Comparison of ENCODE assay signal across 16 cellular contexts in the genomic region with DNA sequence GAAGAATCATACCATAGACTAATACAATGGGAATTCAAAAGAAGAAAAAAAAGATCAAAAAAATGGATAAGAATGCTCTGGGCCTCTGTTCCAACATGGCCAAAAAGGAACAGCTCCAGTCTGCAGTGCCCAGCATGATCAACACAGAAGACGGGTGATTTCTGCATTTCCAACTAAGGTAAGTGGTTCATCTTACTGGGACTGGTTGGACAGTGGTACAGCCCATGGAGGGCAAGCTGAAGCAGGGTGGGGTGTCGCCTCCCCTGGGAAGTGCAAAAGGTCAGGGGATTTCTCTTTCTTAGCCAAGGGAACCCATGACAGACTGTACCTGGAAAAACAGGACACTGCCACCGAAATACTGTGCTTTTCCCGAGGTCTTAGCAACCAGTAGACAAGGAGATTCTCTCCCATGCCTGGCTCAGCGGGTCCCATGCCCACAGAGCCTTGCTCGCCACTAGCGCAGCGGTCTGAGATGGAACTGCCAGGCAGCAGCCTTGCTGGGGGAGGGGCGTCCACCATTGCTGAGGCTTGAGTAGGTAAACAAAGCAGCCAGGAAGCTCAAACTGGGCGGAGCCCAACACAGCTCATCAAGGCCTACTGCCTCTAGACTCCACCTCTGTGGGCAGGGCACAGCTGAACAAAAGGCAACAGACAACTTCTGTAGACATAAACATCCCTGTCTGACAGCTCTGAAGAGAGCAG.
DNase-seq lines count a peak whose midpoint lies in the region; ATAC-seq and TF ChIP-seq lines count a peak whose summit lies in the region.
"Had no signal": no experiment of that assay in that cellular context is flagged by ENCODE, and none has a peak within 500 bp of the region (broad histone marks: within the 10 kb centered on the region; RNA-seq: fewer than 3 reads in every experiment).

No MANE protein-coding gene starts in this region.

- peak overlapping the region; percentile 66 for H2AFZ ChIP-seq in neural progenitor cell (replicated peaks)
- H2AFZ ChIP-seq: PC-9 had no signal

- H3K27me3 ChIP-seq in endodermal cell (ENCODE audit: control insufficient read depth, insufficient read depth, low read length, poor library complexity, severe bottlenecking) (no peaks in the 10 kb centered on the region), neural progenitor cell (no peaks in the 10 kb centered on the region), tibial artery (peaks cover 0 to 8% of the 10 kb centered on the region in 2 donors)
- H3K27me3 ChIP-seq: neutrophil had no signal

- H3K4me3 ChIP-seq in endodermal cell (ENCODE audit: low read length) (peak overlapping the region; percentile 32), neural progenitor cell (peak overlapping the region; percentile 19), tibial artery (no peak overlapping the region)
- H3K4me3 ChIP-seq: PC-9 had no signal

- H3K9me3 ChIP-seq in endodermal cell (ENCODE audit: control insufficient read depth, low read length) (no peaks in the 10 kb centered on the region), neural progenitor cell (ENCODE audit: low read depth) (no peaks in the 10 kb centered on the region), tibial artery (no peaks in the 10 kb centered on the region)
- H3K9me3 ChIP-seq: neutrophil had no signal

- H3K9ac ChIP-seq in endodermal cell (ENCODE audit: extremely low read depth, low read length, poor library complexity, severe bottlenecking) (no peak overlapping the region), neural progenitor cell (no peak overlapping the region)

- POLR2A ChIA-PET in GM10248 (lab: Yijun Ruan, JAX) = no interaction called here

- peaks cover 3% of the 10 kb centered on the region for H3F3A ChIP-seq in neural progenitor cell (ENCODE audit: low read depth)

- TF ChIP-seq CTCF in endodermal cell (conservative IDR thresholded peaks at IDR 0.05) (peak; percentile 73), neural progenitor cell (IDR thresholded peaks at IDR 0.05) (peak; percentile 48), GM10248 (IDR thresholded peaks at IDR 0.05; ENCODE audit: control extremely low read depth, extremely low read depth, low read depth, missing control alignments) (no peak), tibial artery (IDR thresholded peaks at IDR 0.05) (no peak)

- peaks cover 7% of the 10 kb centered on the region for H3K27me3 Mint-ChIP-seq in endodermal cell (ENCODE audit: insufficient read depth)
- peaks cover 2% of the 10 kb centered on the region for H3K27me3 Mint-ChIP-seq in neural progenitor cell (ENCODE audit: insufficient read depth, low read depth)

- peaks cover 23% of the 10 kb centered on the region for H3K4me1 Mint-ChIP-seq in endodermal cell
- H3K4me1 Mint-ChIP-seq in neural progenitor cell = peaks cover 37% of the 10 kb centered on the region

- H3K36me3 Mint-ChIP-seq in endodermal cell (ENCODE audit: low read depth) = no peaks in the 10 kb centered on the region
- no peaks in the 10 kb centered on the region for H3K36me3 Mint-ChIP-seq in neural progenitor cell
- H3K36me3 Mint-ChIP-seq in activated naive CD4-positive, alpha-beta T cell treated with anti-CD3 and anti-CD28 coated beads, Interleukin-2, amount 50 U/mL, for 72 hours = no peaks in the 10 kb centered on the region
- H3K36me3 Mint-ChIP-seq: CD14-positive monocyte had no signal

- intact Hi-C loops in tibial artery (cut with DNase I; ENCODE audit: low total_unique reads) = no loop called here

- no peak for ATAC-seq in activated naive CD4-positive, alpha-beta T cell treated with anti-CD3 and anti-CD28 coated beads, Interleukin-2, amount 50 U/mL, for 72 hours
- no peak for ATAC-seq in HG03521 (IDR thresholded peaks at IDR 0.05; ENCODE audit: unreplicated experiment)

- no peaks in the 10 kb centered on the region for H3K4me1 ChIP-seq in endodermal cell (ENCODE audit: control insufficient read depth, insufficient read depth, low read length)
- H3K4me1 ChIP-seq in neural progenitor cell = peaks cover 28% of the 10 kb centered on the region
- H3K4me1 ChIP-seq in tibial artery = peaks cover 0 to 4% (median 0%) of the 10 kb centered on the region in 4 donors

- CTCF ChIA-PET in GM10248 (lab: Yijun Ruan, JAX) = no interaction called here

- H3K4me3 Mint-ChIP-seq in endodermal cell (peak overlapping the region; percentile 36), neural progenitor cell (peak overlapping the region; percentile 44)
- H3K4me3 Mint-ChIP-seq: CD14-positive monocyte; dendritic cell treated with granulocyte-macrophage colony-stimulating factor and Interleukin-4, amounts not matched to agents 40 ng/mL and 50 ng/mL, for 4 days had no signal

- peak overlapping the region; percentile 50 for H3K4me2 ChIP-seq in neural progenitor cell
- H3K4me2 ChIP-seq: PC-9 had no signal

- WGBS in endodermal cell (ENCODE audit: insufficient coverage in 1 of 2, insufficient read length in 1 of 2), 2 experiments = 11 to 17% methylated on average over 9 to 10 of the region's 10 CpGs

- DNase-seq in ELF-1 (ENCODE audit: low read depth, low spot score) (peak; percentile 97), NCI-H526 (lab: John Stamatoyannopoulos, UW) (peak; percentile 93 to 94), endodermal cell (peak; percentile 97), neural progenitor cell (ENCODE audit: low spot score) (peak; percentile 96), GM10248 (ENCODE audit: extremely low spot score) (no peak), tibial artery (no peak)
- DNase-seq in activated naive CD4-positive, alpha-beta T cell treated with anti-CD3 and anti-CD28 coated beads, Interleukin-2, amount 50 U/mL, for 72 hours (ENCODE audit: low spot score in 2 of 2) = no peak
- DNase-seq: activated CD4-positive, CD25-positive, alpha-beta regulatory T cell treated with anti-CD3 and anti-CD28 coated beads, Interleukin-2, amount 50 U/mL, for 72 hours; activated gamma-delta T cell treated with Interleukin-2 at 50 U/mL for 16 hours; head of caudate nucleus; PC-9; stimulated activated CD4-positive, alpha-beta T cell treated with anti-CD3 and anti-CD28 coated beads, Interleukin-4, amount 100 ng/mL, for 4 hours had no signal

- H3K36me3 ChIP-seq in endodermal cell (ENCODE audit: control insufficient read depth, insufficient read depth, low read length) = no peaks in the 10 kb centered on the region
- no peaks in the 10 kb centered on the region for H3K36me3 ChIP-seq in neural progenitor cell
- no peaks in the 10 kb centered on the region for H3K36me3 ChIP-seq in tibial artery
- H3K36me3 ChIP-seq: neutrophil had no signal

- no peaks in the 10 kb centered on the region for H3K79me2 ChIP-seq in neural progenitor cell (ENCODE audit: low read depth)

- no peak overlapping the region for H3K27ac ChIP-seq in endodermal cell (ENCODE audit: low read depth, low read length)
- H3K27ac ChIP-seq in neural progenitor cell = no peak overlapping the region
- H3K27ac ChIP-seq in tibial artery = no peak overlapping the region
- H3K27ac ChIP-seq: neutrophil, PC-9 had no signal

- no peaks in the 10 kb centered on the region for H4K20me1 ChIP-seq in neural progenitor cell (ENCODE audit: low read depth)

- H3K9me3 Mint-ChIP-seq in endodermal cell (peaks cover 17% of the 10 kb centered on the region), neural progenitor cell (peaks cover 6% of the 10 kb centered on the region)
- peaks cover 0 to 4% of the 10 kb centered on the region in 2 donors for H3K9me3 Mint-ChIP-seq in activated naive CD4-positive, alpha-beta T cell treated with anti-CD3 and anti-CD28 coated beads, Interleukin-2, amount 50 U/mL, for 72 hours

- peak overlapping the region; percentile 75 for H3K27ac Mint-ChIP-seq in endodermal cell
- H3K27ac Mint-ChIP-seq in neural progenitor cell = peak overlapping the region; percentile 78
- no peak overlapping the region for H3K27ac Mint-ChIP-seq in activated naive CD4-positive, alpha-beta T cell treated with anti-CD3 and anti-CD28 coated beads, Interleukin-2, amount 50 U/mL, for 72 hours
- H3K27ac Mint-ChIP-seq: CD14-positive monocyte; dendritic cell treated with granulocyte-macrophage colony-stimulating factor and Interleukin-4, amounts not matched to agents 40 ng/mL and 50 ng/mL, for 4 days had no signal

Comparison
In these comparisons a context has a peak if more than half of its experiments do, and no peak if none do; other contexts are left out.
1. DNase-seq: peak in ELF-1 (single experiment), NCI-H526 (2 of 2), endodermal cell (single experiment) and neural progenitor cell (single experiment); none in GM10248 (single experiment), tibial artery (0 of 2) and activated naive CD4-positive, alpha-beta T cell treated with anti-CD3 and anti-CD28 coated beads, Interleukin-2, amount 50 U/mL, for 72 hours (0 of 2).
2. H3K4me3 ChIP-seq: peak in endodermal cell (single experiment) and neural progenitor cell (single experiment); none in tibial artery (0 of 2).
3. H3K27ac Mint-ChIP-seq: peak in endodermal cell (single experiment) and neural progenitor cell (single experiment); none in activated naive CD4-positive, alpha-beta T cell treated with anti-CD3 and anti-CD28 coated beads, Interleukin-2, amount 50 U/mL, for 72 hours (0 of 2).
4. CTCF ChIP-seq: peak in endodermal cell (single experiment) and neural progenitor cell (single experiment); none in GM10248 (single experiment) and tibial artery (0 of 2).